Comparison of ENCODE assay signal across 26 cellular contexts in genomic region chr2:113052767-113053166, GRCh38. TPM values are rescaled to one million over a fixed set of nuclear protein-coding genes. Genes with fewer than 3 reads are reported as not detected.
DNase-seq lines count a peak whose midpoint lies in the region; ATAC-seq and TF ChIP-seq lines count a peak whose summit lies in the region.
"Had no signal": no experiment of that assay in that cellular context is flagged by ENCODE, and none has a peak within 500 bp of the region (broad histone marks: within the 10 kb centered on the region; RNA-seq: fewer than 3 reads in every experiment).

Gene IL36B (minus strand): TSS chr2:113052867.

- no peaks in the 10 kb centered on the region for H3K36me3 ChIP-seq in MM.1S (replicated peaks; ENCODE audit: insufficient read depth, low read length)
- H3K36me3 ChIP-seq: BE2C, HAP-1 had no signal

- 0 out of 2 replicates have a peak within 1 kb of the TSS, but pooled peaks have one; percentile 4 for H2AFZ ChIP-seq in MM.1S (ENCODE audit: low read length)
- H2AFZ ChIP-seq: GM23338 had no signal

- TF ChIP-seq CTCF in MM.1S (IDR thresholded peaks at IDR 0.05; ENCODE audit: low read length) (no peak), progenitor cell of endocrine pancreas (IDR thresholded peaks at IDR 0.05; ENCODE audit: unreplicated experiment) (no peak)

- peak within 1 kb of the TSS; percentile 35 for H3K27ac Mint-ChIP-seq in progenitor cell of endocrine pancreas
- H3K27ac Mint-ChIP-seq in stimulated activated effector memory CD8-positive, alpha-beta T cell treated with anti-CD3 and anti-CD28 coated beads, Interleukin-12 subunit alpha, Interleukin-12 subunit beta, amount 100 ng/mL, for 72 hours = no peak within 1 kb of the TSS
- H3K27ac Mint-ChIP-seq: CD14-positive monocyte; CD4-positive, alpha-beta T cell; CD8-positive, alpha-beta memory T cell; GM23338; HFFc6 had no signal

- DNase-seq in MM.1S = no peak
- DNase-seq in epithelial cell of prostate (ENCODE audit: low read depth, low spot score) = no peak
- peak; percentile 9 for DNase-seq in islet precursor cell
- DNase-seq in progenitor cell of endocrine pancreas (ENCODE audit: low spot score, unreplicated experiment) = no peak
- DNase-seq in stimulated activated effector memory CD8-positive, alpha-beta T cell treated with anti-CD3 and anti-CD28 coated beads, Interleukin-12 subunit alpha, Interleukin-12 subunit beta, amount 100 ng/mL, for 72 hours (ENCODE audit: low spot score in 2 of 2) = no peak
- no peak for DNase-seq in NCI-H146 treated with DMSO at 0.1 percent for 48 hours (lab: John Stamatoyannopoulos, UW; ENCODE audit: unreplicated experiment)
- no peak for DNase-seq in activated T-cell treated with anti-CD3 and anti-CD28 coated beads, Interleukin-2, amount 50 U/mL, for 4 hours
- DNase-seq in activated gamma-delta T cell (lab: John Stamatoyannopoulos, UW) = no peak
- DNase-seq: 8988T; ACHN; AML-193; BE2C; CD4-positive, alpha-beta T cell; CD8-positive, alpha-beta memory T cell; DMS 273 treated with DMSO at 0.1 percent for 48 hours; DMS79; EL; GDM1; HFFc6 had no signal

- no peak within 1 kb of the TSS for H3K9ac ChIP-seq in MM.1S (ENCODE audit: low read length)
- H3K9ac ChIP-seq: BLaER1 treated with 17β-estradiol and CSF1 and Interleukin-3, amounts not matched to agents 10 nM and 100 nM had no signal

- peaks cover 12% of the 10 kb centered on the region for H3K4me1 ChIP-seq in MM.1S (ENCODE audit: low read length)
- H3K4me1 ChIP-seq: A549; BE2C; BLaER1 treated with 17β-estradiol and CSF1 and Interleukin-3, amounts not matched to agents 10 nM and 100 nM; HAP-1 had no signal

- H3K79me2 ChIP-seq in MM.1S (ENCODE audit: low read length) = no peaks in the 10 kb centered on the region

- no peak for ATAC-seq in stimulated activated effector memory CD8-positive, alpha-beta T cell treated with anti-CD3 and anti-CD28 coated beads, Interleukin-12 subunit alpha, Interleukin-12 subunit beta, amount 100 ng/mL, for 72 hours
- no peak for ATAC-seq in activated T-cell treated with anti-CD3 and anti-CD28 coated beads, Interleukin-2, amount 50 U/mL, for 4 hours
- ATAC-seq: A549, GM12878, GM23338 had no signal

- H3K9me3 Mint-ChIP-seq in progenitor cell of endocrine pancreas (ENCODE audit: low read depth) = peaks cover 26% of the 10 kb centered on the region
- H3K9me3 Mint-ChIP-seq in stimulated activated effector memory CD8-positive, alpha-beta T cell treated with anti-CD3 and anti-CD28 coated beads, Interleukin-12 subunit alpha, Interleukin-12 subunit beta, amount 100 ng/mL, for 72 hours = peaks cover 2% of the 10 kb centered on the region
- H3K9me3 Mint-ChIP-seq in activated T-cell treated with anti-CD3 and anti-CD28 coated beads, Interleukin-2, amount 50 U/mL, for 4 hours = peaks cover 26% of the 10 kb centered on the region

- peaks cover 10% of the 10 kb centered on the region for H3F3A ChIP-seq in MM.1S (ENCODE audit: insufficient read depth, low read length)

- no peaks in the 10 kb centered on the region for H3K27me3 ChIP-seq in MM.1S (replicated peaks; ENCODE audit: insufficient read depth, low read length)
- H3K27me3 ChIP-seq: BE2C; BLaER1 treated with 17β-estradiol and CSF1 and Interleukin-3, amounts not matched to agents 10 nM and 100 nM had no signal

- peak within 1 kb of the TSS; percentile 31 for H3K4me2 ChIP-seq in MM.1S (ENCODE audit: low read depth, low read length)
- H3K4me2 ChIP-seq: A549; BLaER1 treated with 17β-estradiol and CSF1 and Interleukin-3, amounts not matched to agents 10 nM and 100 nM; GM23338 had no signal

- no peaks in the 10 kb centered on the region for H3K9me2 ChIP-seq in MM.1S (replicated peaks; ENCODE audit: insufficient read depth, low read length)

- no peaks in the 10 kb centered on the region for H3K4me1 Mint-ChIP-seq in progenitor cell of endocrine pancreas (ENCODE audit: low read depth)
- H3K4me1 Mint-ChIP-seq in stimulated activated effector memory CD8-positive, alpha-beta T cell treated with anti-CD3 and anti-CD28 coated beads, Interleukin-12 subunit alpha, Interleukin-12 subunit beta, amount 100 ng/mL, for 72 hours = no peaks in the 10 kb centered on the region
- peaks cover 4% of the 10 kb centered on the region for H3K4me1 Mint-ChIP-seq in activated T-cell treated with anti-CD3 and anti-CD28 coated beads, Interleukin-2, amount 50 U/mL, for 4 hours (ENCODE audit: low read depth)
- H3K4me1 Mint-ChIP-seq: CD14-positive monocyte, GM23338 had no signal

- H3K4me3 Mint-ChIP-seq in progenitor cell of endocrine pancreas (ENCODE audit: low read depth) = no peak within 1 kb of the TSS
- H3K4me3 Mint-ChIP-seq in stimulated activated effector memory CD8-positive, alpha-beta T cell treated with anti-CD3 and anti-CD28 coated beads, Interleukin-12 subunit alpha, Interleukin-12 subunit beta, amount 100 ng/mL, for 72 hours = no peak within 1 kb of the TSS
- no peak within 1 kb of the TSS for H3K4me3 Mint-ChIP-seq in activated T-cell treated with anti-CD3 and anti-CD28 coated beads, Interleukin-2, amount 50 U/mL, for 4 hours
- H3K4me3 Mint-ChIP-seq: CD14-positive monocyte; CD4-positive, alpha-beta T cell; CD8-positive, alpha-beta memory T cell; GM23338; HFFc6 had no signal

- H3K36me3 Mint-ChIP-seq in progenitor cell of endocrine pancreas (ENCODE audit: insufficient read depth) = no peaks in the 10 kb centered on the region
- no peaks in the 10 kb centered on the region for H3K36me3 Mint-ChIP-seq in stimulated activated effector memory CD8-positive, alpha-beta T cell treated with anti-CD3 and anti-CD28 coated beads, Interleukin-12 subunit alpha, Interleukin-12 subunit beta, amount 100 ng/mL, for 72 hours
- peaks cover 2% of the 10 kb centered on the region for H3K36me3 Mint-ChIP-seq in activated T-cell treated with anti-CD3 and anti-CD28 coated beads, Interleukin-2, amount 50 U/mL, for 4 hours (ENCODE audit: insufficient read depth)
- H3K36me3 Mint-ChIP-seq: CD14-positive monocyte had no signal

- H3K27ac ChIP-seq in MM.1S (ENCODE audit: low read length) (peak within 1 kb of the TSS; percentile 52; the same call in 1 of the 2 replicates), epithelial cell of prostate (peak within 1 kb of the TSS; percentile 49)
- H3K27ac ChIP-seq: A549; BLaER1 treated with 17β-estradiol and CSF1 and Interleukin-3, amounts not matched to agents 10 nM and 100 nM had no signal

- H3K4me3 ChIP-seq in MM.1S (ENCODE audit: low read length) = no peak within 1 kb of the TSS
- H3K4me3 ChIP-seq: A549; BLaER1 treated with 17β-estradiol and CSF1 and Interleukin-3, amounts not matched to agents 10 nM and 100 nM; GM12878; GM23338; HAP-1 had no signal

- H4K20me1 ChIP-seq in MM.1S (ENCODE audit: insufficient read depth, low read length) = no peaks in the 10 kb centered on the region
- H4K20me1 ChIP-seq: BLaER1 treated with 17β-estradiol and CSF1 and Interleukin-3, amounts not matched to agents 10 nM and 100 nM had no signal

- peaks cover 18% of the 10 kb centered on the region for H3K27me3 Mint-ChIP-seq in progenitor cell of endocrine pancreas
- peaks cover 7% of the 10 kb centered on the region for H3K27me3 Mint-ChIP-seq in activated T-cell treated with anti-CD3 and anti-CD28 coated beads, Interleukin-2, amount 50 U/mL, for 4 hours (ENCODE audit: low read depth)
- H3K27me3 Mint-ChIP-seq: CD4-positive, alpha-beta T cell had no signal

- H3K9me3 ChIP-seq in MM.1S (replicated peaks; ENCODE audit: insufficient read depth, low read length) = no peaks in the 10 kb centered on the region; the same call in 1 of the 2 replicates
- H3K9me3 ChIP-seq: BE2C, HAP-1 had no signal

RNA-seq across cellular contexts. Expression of gene IL36B, which starts in this region (rescaled TPM):
- not detected in 2 replicates for total RNA-seq in progenitor cell of endocrine pancreas
- total RNA-seq in activated T-cell treated with anti-CD3 and anti-CD28 coated beads, Interleukin-2, amount 50 U/mL, for 4 hours = not detected
- total RNA-seq: CD4-positive, alpha-beta T cell; CD8-positive, alpha-beta memory T cell; GM12878; GM23338; H4; HFFc6 had no signal
